Comparison of ENCODE assay signal across 8 cellular contexts in the genomic region with DNA sequence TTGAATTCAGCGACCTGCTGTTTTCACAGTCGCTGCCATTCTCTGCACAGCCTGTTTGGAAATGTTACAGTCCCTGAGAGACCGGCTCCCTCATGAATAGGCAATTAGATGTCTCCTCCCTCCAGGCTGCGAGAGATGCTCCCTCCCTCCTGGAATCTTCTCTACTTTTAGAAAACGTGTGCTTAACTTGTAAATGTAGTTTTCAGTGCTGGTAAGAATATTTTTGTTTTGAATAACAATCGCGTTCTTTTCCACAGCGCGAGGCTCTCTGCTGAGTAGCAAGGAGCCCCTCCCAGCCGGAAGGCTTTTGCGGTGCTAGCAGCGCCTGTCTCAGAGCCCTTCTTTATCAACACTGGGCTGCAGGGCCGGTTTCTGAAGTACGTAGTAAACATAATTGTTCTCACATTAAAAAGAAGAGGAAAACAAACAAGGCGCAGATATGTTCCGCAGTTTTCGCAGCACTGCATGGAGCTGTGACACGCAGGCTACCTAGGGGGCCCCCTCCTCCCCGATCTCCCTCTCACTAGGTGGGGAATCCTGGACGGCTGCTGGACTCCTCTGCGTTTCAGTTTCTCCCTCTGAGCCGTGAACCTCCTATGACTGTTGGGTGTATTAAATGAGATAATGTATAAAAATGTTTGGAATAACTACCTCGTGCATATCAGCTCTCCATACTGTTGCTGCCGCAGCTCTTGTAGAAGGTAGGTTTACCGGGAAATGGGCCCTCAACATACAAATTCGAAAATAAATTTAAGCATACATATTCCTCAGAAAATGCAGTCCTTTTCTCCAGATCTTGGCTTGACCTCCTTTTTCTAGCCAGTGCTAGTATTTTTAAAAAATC.
DNase-seq lines count a peak whose midpoint lies in the region; ATAC-seq and TF ChIP-seq lines count a peak whose summit lies in the region.

No MANE protein-coding gene starts in this region.

- no peak for TF ChIP-seq CTCF in AG04450 (IDR thresholded peaks at IDR 0.05; ENCODE audit: low read depth, low read length)
- no peak for TF ChIP-seq CTCF in mucosa of descending colon (IDR thresholded peaks at IDR 0.05)
- TF ChIP-seq CTCF in vagina (IDR thresholded peaks at IDR 0.05): no peak

- no peak overlapping the region for H3K27ac ChIP-seq in AG04450 (ENCODE audit: low read depth, low read length)
- H3K27ac ChIP-seq in vagina: no peak overlapping the region

- no peaks in the 10 kb centered on the region for H3K9me3 ChIP-seq in AG04450 (ENCODE audit: control insufficient read depth, insufficient read depth, low read length)
- no peaks in the 10 kb centered on the region for H3K9me3 ChIP-seq in mucosa of descending colon
- no peaks in the 10 kb centered on the region for H3K9me3 ChIP-seq in vagina

- ATAC-seq in GM19035 (IDR thresholded peaks at IDR 0.05; ENCODE audit: unreplicated experiment) (peak; percentile 73), mucosa of descending colon (peak; percentile 72), HG02981 (IDR thresholded peaks at IDR 0.05; ENCODE audit: unreplicated experiment) (no peak)

- H3K4me1 ChIP-seq in mucosa of descending colon (ENCODE audit: low read depth): no peaks in the 10 kb centered on the region
- peaks cover 7% of the 10 kb centered on the region for H3K4me1 ChIP-seq in vagina

- no peaks in the 10 kb centered on the region for H3K36me3 ChIP-seq in mucosa of descending colon (ENCODE audit: low read depth)
- no peaks in the 10 kb centered on the region for H3K36me3 ChIP-seq in vagina

- H3K27me3 ChIP-seq in AG04450 (ENCODE audit: control insufficient read depth, insufficient read depth, low read length) (peaks cover 14% of the 10 kb centered on the region), vagina (no peaks in the 10 kb centered on the region)

- peak overlapping the region; percentile 32 for H3K4me3 ChIP-seq in AG04450 (ENCODE audit: low read depth, low read length)
- H3K4me3 ChIP-seq in mucosa of descending colon: no peak overlapping the region
- peak overlapping the region; percentile 12 to 23 for H3K4me3 ChIP-seq in vagina

- intact Hi-C loops in mucosa of descending colon (cut with DNase I, micrococcal nuclease) (no loop called here), vagina (cut with DNase I) (no loop called here)

- CTCF ChIA-PET in AG04450 (lab: Charles Lee): no interaction called here

- no peak for TF ChIP-seq POLR2A in vagina (IDR thresholded peaks at IDR 0.05)

- POLR2A ChIA-PET in AG04450 (lab: Yijun Ruan, JAX): no interaction called here

- DNase-seq in AG04450 (ENCODE audit: low read depth, low spot score) (no peak), NCI-H2171 (lab: John Stamatoyannopoulos, UW) (peak; percentile 60), cerebellar cortex (ENCODE audit: low spot score) (peak; percentile 47), mucosa of descending colon (peak in 2 of 3 donors; percentile 33 to 36), vagina (ENCODE audit: extremely low spot score in 2 of 2) (no peak)
- no peak for DNase-seq in stimulated activated CD4-positive, alpha-beta T cell treated with anti-CD3 and anti-CD28 coated beads, Interleukin-4, amount 100 ng/mL, for 24 hours

Comparison
In these comparisons a context has a peak if more than half of its experiments do, and no peak if none do; other contexts are left out.
1. DNase-seq: peak in NCI-H2171 (single experiment), cerebellar cortex (single experiment) and mucosa of descending colon (2 of 3); none in AG04450 (single experiment), vagina (0 of 2) and stimulated activated CD4-positive, alpha-beta T cell treated with anti-CD3 and anti-CD28 coated beads, Interleukin-4, amount 100 ng/mL, for 24 hours (single experiment).